In the genomic region with DNA sequence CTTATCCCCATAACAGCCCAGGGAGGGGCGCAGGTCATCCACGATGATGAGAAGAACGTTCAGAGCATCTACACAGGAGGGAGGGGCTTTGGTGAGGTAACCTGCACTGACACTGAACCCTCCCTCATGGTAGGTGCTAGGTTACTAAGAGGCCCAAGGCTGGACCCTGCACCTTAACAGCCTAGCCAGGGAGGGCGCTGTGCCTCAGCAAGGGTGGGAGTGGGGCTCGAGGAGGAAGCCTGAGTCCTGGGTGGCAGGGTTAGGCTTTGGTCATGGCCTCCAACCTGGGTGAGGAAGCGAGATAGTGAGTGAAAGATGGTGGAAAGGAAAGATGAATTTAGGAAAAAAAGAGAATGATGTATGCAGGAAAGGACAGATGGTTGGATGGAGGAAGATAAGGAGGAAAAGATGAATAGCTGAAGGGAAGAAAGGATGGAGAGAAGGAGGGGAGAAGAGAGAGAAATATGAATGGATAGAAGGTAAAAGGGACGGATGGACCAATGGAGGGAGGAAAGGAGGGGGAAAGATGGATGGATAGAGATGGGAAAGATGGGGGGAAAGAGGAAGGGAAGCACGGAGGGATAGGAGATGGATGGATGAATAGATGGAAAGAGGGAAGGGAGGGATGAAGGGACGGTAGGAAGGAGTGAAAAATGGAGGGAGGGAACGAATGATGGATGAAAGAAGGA, we compare ENCODE assay signal across 8 cellular contexts. TPM values are rescaled to one million over a fixed set of nuclear protein-coding genes. Genes with fewer than 3 reads are reported as not detected.
A peak's percentile ranks its signal among the peaks of the same experiment; 100 is the strongest.
DNase-seq lines count a peak whose midpoint lies in the region; ATAC-seq and TF ChIP-seq lines count a peak whose summit lies in the region.

No MANE protein-coding gene starts in this region.

- no peaks in the 10 kb centered on the region for H3K27me3 ChIP-seq in DOHH2 (ENCODE audit: control insufficient read depth, low read length)

- H3K4me3 ChIP-seq in DOHH2 (ENCODE audit: low read length) (peak overlapping the region; percentile 71), lower leg skin (ENCODE audit: low read depth, poor library complexity, severe bottlenecking) (peak overlapping the region; percentile 25)

- peak; percentile 59 for DNase-seq in KBM-7
- peak; percentile 65 for DNase-seq in UCSD-AML1 (lab: John Stamatoyannopoulos, UW; ENCODE audit: unreplicated experiment)
- peak in 19 of 61 donors; percentile 1 to 59 (median 13) for DNase-seq in caudate nucleus (lab: John Stamatoyannopoulos, UW)
- DNase-seq in lower leg skin (ENCODE audit: low spot score in 2 of 2) = peak in 1 of 2 donors; percentile 82
- no peak for DNase-seq in putamen (ENCODE audit: low spot score)

- in situ Hi-C loops in KBM-7 (cut with MboI; ENCODE audit: low pct_unique_long_range_greater_than_20kb, low sequenced_read_pairs) = loop anchor here (25.0 kb wide), 1 partner anchor 133 kb away; the partner anchor contains the start of gene TMEM185A

- H3K4me3 Mint-ChIP-seq in stimulated activated memory B cell treated with anti-CD40 and anti-IgM and Interleukin-4, amounts not matched to agents 10 μg/mL and 1 μg/mL and 100 μg/mL, for 72 hours = peak overlapping the region; percentile 96

- H3K4me2 ChIP-seq in DOHH2 (ENCODE audit: low read length) = peak overlapping the region; percentile 65

- H3K79me2 ChIP-seq in DOHH2 (ENCODE audit: control insufficient read depth, low read length) = peaks cover 10% of the 10 kb centered on the region

- H3K36me3 Mint-ChIP-seq in stimulated activated memory B cell treated with anti-CD40 and anti-IgM and Interleukin-4, amounts not matched to agents 10 μg/mL and 1 μg/mL and 100 μg/mL, for 72 hours = peaks cover 15% of the 10 kb centered on the region

- TF ChIP-seq CTCF in DOHH2 (IDR thresholded peaks at IDR 0.05; ENCODE audit: low read depth, low read length, poor library complexity, severe bottlenecking) (peak; percentile 71), lower leg skin (IDR thresholded peaks at IDR 0.05) (no peak)

- H4K20me1 ChIP-seq in DOHH2 (ENCODE audit: control insufficient read depth, insufficient read depth, low read depth, low read length) = no peaks in the 10 kb centered on the region

- no peaks in the 10 kb centered on the region for H3K9me2 ChIP-seq in DOHH2 (replicated peaks; ENCODE audit: control insufficient read depth, low read length)

- no peak for TF ChIP-seq POLR2A in lower leg skin (IDR thresholded peaks at IDR 0.05)

- H3K27ac Mint-ChIP-seq in stimulated activated memory B cell treated with anti-CD40 and anti-IgM and Interleukin-4, amounts not matched to agents 10 μg/mL and 1 μg/mL and 100 μg/mL, for 72 hours = peak overlapping the region; percentile 99

- H3K27me3 Mint-ChIP-seq in stimulated activated memory B cell treated with anti-CD40 and anti-IgM and Interleukin-4, amounts not matched to agents 10 μg/mL and 1 μg/mL and 100 μg/mL, for 72 hours = peaks cover 8% of the 10 kb centered on the region

- H3F3A ChIP-seq in DOHH2 (ENCODE audit: control insufficient read depth, insufficient read depth) = no peaks in the 10 kb centered on the region

- no peaks in the 10 kb centered on the region for H3K9me3 Mint-ChIP-seq in stimulated activated memory B cell treated with anti-CD40 and anti-IgM and Interleukin-4, amounts not matched to agents 10 μg/mL and 1 μg/mL and 100 μg/mL, for 72 hours

- intact Hi-C loops in lower leg skin (cut with DNase I; ENCODE audit: low total_unique reads) = no loop called here

- H3K4me1 ChIP-seq in DOHH2 (ENCODE audit: control insufficient read depth, low read length) = peaks cover 11% of the 10 kb centered on the region

- H3K9me3 ChIP-seq in DOHH2 (ENCODE audit: control insufficient read depth, insufficient read depth, low read length) = no peaks in the 10 kb centered on the region

- H3K36me3 ChIP-seq in DOHH2 (ENCODE audit: control insufficient read depth, low read length) = peaks cover 4% of the 10 kb centered on the region; the same call in 1 of the 2 replicates

- ATAC-seq in GM21515 (IDR thresholded peaks at IDR 0.05; ENCODE audit: unreplicated experiment) = peak; percentile 48
- ATAC-seq in stimulated activated memory B cell treated with anti-CD40 and anti-IgM and Interleukin-4, amounts not matched to agents 10 μg/mL and 1 μg/mL and 100 μg/mL, for 72 hours = peak; percentile 77

- peak overlapping the region; percentile 27; the same call in 1 of the 2 replicates for H3K27ac ChIP-seq in DOHH2 (ENCODE audit: low read depth, low read length)
- H3K27ac ChIP-seq in caudate nucleus (ENCODE audit: low read depth, low read length) = peak overlapping the region; percentile 27

- 40 to 52% methylated on average over 10 of the region's 10 CpGs for WGBS in lower leg skin, 2 donors

- H3K4me1 Mint-ChIP-seq in stimulated activated memory B cell treated with anti-CD40 and anti-IgM and Interleukin-4, amounts not matched to agents 10 μg/mL and 1 μg/mL and 100 μg/mL, for 72 hours = peaks cover 36% of the 10 kb centered on the region

RNA-seq across cellular contexts. Expression of gene IDS, which starts 0.7 kb away (rescaled TPM):
- 10 to 100 TPM; 57.2 to 79.5 (median 70.7) TPM for total RNA-seq in lower leg skin

RNA-seq across cellular contexts. Expression of gene EOLA1, which starts 36.4 kb away (rescaled TPM):
- total RNA-seq in lower leg skin = 10 to 100 TPM in 3 of 4 donors, 1 to 10 TPM in 1; 3.9 to 13.4 (median 11.5) TPM

RNA-seq across cellular contexts. Expression of gene HSFX3, which starts 45.4 kb away (rescaled TPM):
- total RNA-seq in lower leg skin = not detected
